8 cellular contexts compared by ENCODE assay signal in genomic region chr20:50844430-50845100, GRCh38. TPM values are rescaled to one million over a fixed set of nuclear protein-coding genes. Genes with fewer than 3 reads are reported as not detected.
A peak's percentile ranks its signal among the peaks of the same experiment; 100 is the strongest.
DNase-seq lines count a peak whose midpoint lies in the region; ATAC-seq and TF ChIP-seq lines count a peak whose summit lies in the region.

No MANE protein-coding gene starts in this region.

- H3K36me3 ChIP-seq in A673 (ENCODE audit: insufficient read depth, low read length, poor library complexity, severe bottlenecking) = no peaks in the 10 kb centered on the region

- no peak for TF ChIP-seq CTCF in AG04449 (IDR thresholded peaks at IDR 0.05; ENCODE audit: insufficient read depth, low read length, missing control alignments)
- TF ChIP-seq CTCF in A673 (conservative IDR thresholded peaks at IDR 0.05; ENCODE audit: low read depth, low read length) = no peak

- H3K9me3 ChIP-seq in A673 (ENCODE audit: low read depth, low read length, poor library complexity, severe bottlenecking) = no peaks in the 10 kb centered on the region

- peak; percentile 45 for TF ChIP-seq POLR2A in GM19193 (IDR thresholded peaks at IDR 0.05; ENCODE audit: extremely low read depth, insufficient read depth, insufficient read length)

- CTCF ChIA-PET in AG04449 (lab: Yijun Ruan, JAX) (interaction anchor here (0.8 kb wide), 1 partner anchor 12 kb away, joined by 3 read pairs; no protein-coding TSS in a partner anchor), A673 (lab: Charles Lee) (no interaction called here)

- intact Hi-C loops in A673 (cut with micrococcal nuclease; ENCODE audit: unreplicated experiment) = no loop called here

- H3K27me3 ChIP-seq in A673 (replicated peaks; ENCODE audit: insufficient read depth, low read depth, low read length, poor library complexity) = no peaks in the 10 kb centered on the region

- peak; percentile 80 for ATAC-seq in HG03135 (IDR thresholded peaks at IDR 0.05; ENCODE audit: unreplicated experiment)

- no TSS peak for BruUV-seq in A673 (replicated peaks; lab: Mats Ljungman, UMichigan)

- POLR2A ChIA-PET in AG04449 (lab: Yijun Ruan, JAX) (no interaction called here), A673 (lab: Charles Lee; ENCODE audit: low non-redundant PET) (no interaction called here)

- no peak overlapping the region for H3K27ac ChIP-seq in A673 (ENCODE audit: low read depth, low read length, poor library complexity, severe bottlenecking)

- no peak overlapping the region for H3K4me3 ChIP-seq in AG04449 (ENCODE audit: low read depth, low read length)
- no peak overlapping the region for H3K4me3 ChIP-seq in A673 (ENCODE audit: low read depth, low read length, poor library complexity, severe bottlenecking)

- DNase-seq in AG04449 (ENCODE audit: low read depth, low spot score) (peak; percentile 34), kidney tubule cell (ENCODE audit: low spot score) (peak; percentile 90), A673 (ENCODE audit: low spot score) (no peak), NCI-H1417 treated with DMSO at 0.1 percent for 48 hours (lab: John Stamatoyannopoulos, UW) (no peak), amniotic stem cell (lab: John Stamatoyannopoulos, UW) (no peak)
- DNase-seq in activated CD8-positive, alpha-beta memory T cell treated with anti-CD3 and anti-CD28 coated beads, Interleukin-2, amount 50 U/mL, for 48 hours = peak; percentile 81

- no peaks in the 10 kb centered on the region for H3K4me1 ChIP-seq in A673 (ENCODE audit: insufficient read depth, low read length, poor library complexity, severe bottlenecking)

RNA-seq across cellular contexts. Expression of gene BCAS4, which starts 49.7 kb away (rescaled TPM):
- 28.4 and 35.2 TPM in 2 replicates for total RNA-seq in A673 (2021)

Comparison
In these comparisons a context has a peak if more than half of its experiments do, and no peak if none do; other contexts are left out.
1. DNase-seq: peak in AG04449 (single experiment), activated CD8-positive, alpha-beta memory T cell treated with anti-CD3 and anti-CD28 coated beads, Interleukin-2, amount 50 U/mL, for 48 hours (single experiment) and kidney tubule cell (single experiment); none in A673 (single experiment), NCI-H1417 treated with DMSO at 0.1 percent for 48 hours (single experiment) and amniotic stem cell (single experiment).